ENCODE assay signal across 14 cellular contexts in genomic region chr14:77746064-77746463, GRCh38. TPM values are rescaled to one million over a fixed set of nuclear protein-coding genes. Genes with fewer than 3 reads are reported as not detected.
DNase-seq lines count a peak whose midpoint lies in the region; ATAC-seq and TF ChIP-seq lines count a peak whose summit lies in the region.
"Had no signal": no experiment of that assay in that cellular context is flagged by ENCODE, and none has a peak within 500 bp of the region (broad histone marks: within the 10 kb centered on the region; RNA-seq: fewer than 3 reads in every experiment).

No MANE protein-coding gene starts in this region.

- H3K4me3 ChIP-seq in mucosa of descending colon, result no peak overlapping the region

- DNase-seq in DMS53 (lab: John Stamatoyannopoulos, UW) (peak; percentile 80), SHP77 (lab: John Stamatoyannopoulos, UW) (peak; percentile 5 to 6), mucosa of descending colon (no peak)
- DNase-seq: Calu3; CD4-positive, CD25-positive, alpha-beta regulatory T cell; KBM-7; NCI-H1048; NCI-H1694 treated with DMSO at 0.1 percent for 48 hours; NCI-H345; NK-92 treated with Interleukin-12 subunit alpha and Interleukin-12 subunit beta, amount 100 ng/mL, for 24 hours had no signal

- peak; percentile 17 for ATAC-seq in mucosa of descending colon
- no peak for ATAC-seq in GM18519 (IDR thresholded peaks at IDR 0.05; ENCODE audit: low FRiP score, unreplicated experiment)
- no peak for ATAC-seq in HG02623 (IDR thresholded peaks at IDR 0.05; ENCODE audit: unreplicated experiment)
- no peak for ATAC-seq in HG03469 (IDR thresholded peaks at IDR 0.05; ENCODE audit: unreplicated experiment)

- intact Hi-C loops in mucosa of descending colon (cut with DNase I, micrococcal nuclease), result no loop called here

- H3K4me1 ChIP-seq in mucosa of descending colon (ENCODE audit: low read depth), result peaks cover 4% of the 10 kb centered on the region

- H3K36me3 ChIP-seq in mucosa of descending colon (ENCODE audit: low read depth), result peaks cover 4% of the 10 kb centered on the region

- H3K9me3 ChIP-seq in mucosa of descending colon, result no peaks in the 10 kb centered on the region

- TF ChIP-seq CTCF in 22Rv1 (IDR thresholded peaks at IDR 0.05) (no peak), mucosa of descending colon (IDR thresholded peaks at IDR 0.05) (no peak)

- peak overlapping the region; percentile 60 for H3K27ac ChIP-seq in 22Rv1

RNA-seq across cellular contexts. Expression of gene SNW1, which starts 14.9 kb away (rescaled TPM):
- 10 to 100 TPM; 58.5 to 63.3 (median 62.7) TPM for total RNA-seq in mucosa of descending colon

RNA-seq across cellular contexts. Expression of gene SLIRP, which starts 38.2 kb away (rescaled TPM):
- 100 to 1,000 TPM in 2 of 3 donors, 10 to 100 TPM in 1; 83.8 to 133 (median 101) TPM for total RNA-seq in mucosa of descending colon

RNA-seq across cellular contexts. Expression of gene ALKBH1, which starts 38.2 kb away (rescaled TPM):
- total RNA-seq in mucosa of descending colon, result 10 to 100 TPM in 2 of 3 donors, 1 to 10 TPM in 1; 8.8 to 12.9 (median 11.3) TPM

RNA-seq across cellular contexts. Expression of gene ADCK1, which starts 53.8 kb away (rescaled TPM):
- 10 to 100 TPM in 2 of 3 donors, 1 to 10 TPM in 1; 9.1 to 15.4 (median 13.6) TPM for total RNA-seq in mucosa of descending colon

Comparison
In these comparisons a context has a peak if more than half of its experiments do, and no peak if none do; other contexts are left out.
1. DNase-seq: peak in DMS53 (single experiment) and SHP77 (2 of 2); none in mucosa of descending colon (0 of 3).